ENCODE assay signal across 12 cellular contexts in genomic region chr5:135493406-135494180, GRCh38. TPM values are rescaled to one million over a fixed set of nuclear protein-coding genes. Genes with fewer than 3 reads are reported as not detected.
DNase-seq lines count a peak whose midpoint lies in the region; ATAC-seq and TF ChIP-seq lines count a peak whose summit lies in the region.
"Had no signal": no experiment of that assay in that cellular context is flagged by ENCODE, and none has a peak within 500 bp of the region (broad histone marks: within the 10 kb centered on the region; RNA-seq: fewer than 3 reads in every experiment).

No MANE protein-coding gene starts in this region.

- peaks cover 74% of the 10 kb centered on the region for H3K27me3 Mint-ChIP-seq in stimulated activated naive CD8-positive, alpha-beta T cell treated with anti-CD3 and anti-CD28 coated beads, Interleukin-15, amount 100 ng/mL, for 72 hours

- peak; percentile 22 for ATAC-seq in stimulated activated naive CD8-positive, alpha-beta T cell treated with anti-CD3 and anti-CD28 coated beads, Interleukin-15, amount 100 ng/mL, for 72 hours
- no peak for ATAC-seq in stimulated activated naive CD8-positive, alpha-beta T cell treated with anti-CD3 and anti-CD28 coated beads, Interleukin-15, Interleukin-2, amounts not matched to agents 100 U/mL and 50 U/mL, for 24 hours
- ATAC-seq in foreskin keratinocyte (peak; percentile 74), HG03442 (IDR thresholded peaks at IDR 0.05; ENCODE audit: unreplicated experiment) (no peak)

- no peaks in the 10 kb centered on the region for H3K9me3 Mint-ChIP-seq in stimulated activated naive CD8-positive, alpha-beta T cell treated with anti-CD3 and anti-CD28 coated beads, Interleukin-15, amount 100 ng/mL, for 72 hours

- no peak for DNase-seq in stimulated activated naive CD8-positive, alpha-beta T cell treated with anti-CD3 and anti-CD28 coated beads, Interleukin-15, amount 100 ng/mL, for 72 hours
- no peak for DNase-seq in stimulated activated naive CD8-positive, alpha-beta T cell treated with anti-CD3 and anti-CD28 coated beads, Interleukin-15, Interleukin-2, amounts not matched to agents 100 U/mL and 50 U/mL, for 24 hours
- DNase-seq in SW480 (ENCODE audit: low spot score) (peak; percentile 39), foreskin keratinocyte (peak; percentile 91 to 96), NCI-H128 (lab: John Stamatoyannopoulos, UW; ENCODE audit: unreplicated experiment) (no peak), lower leg skin (ENCODE audit: low spot score in 2 of 2) (no peak)
- no peak for DNase-seq in effector CD4-positive, alpha-beta T cell
- DNase-seq: erythroblast; stimulated activated naive CD4-positive, alpha-beta T cell treated with Interleukin-2 at 50 U/mL for 16 hours had no signal

- intact Hi-C loops in lower leg skin (cut with DNase I; ENCODE audit: low total_unique reads), result no loop called here

- peaks cover 27% of the 10 kb centered on the region for H3K4me1 Mint-ChIP-seq in stimulated activated naive CD8-positive, alpha-beta T cell treated with anti-CD3 and anti-CD28 coated beads, Interleukin-15, amount 100 ng/mL, for 72 hours

- 40 to 43% methylated on average over 8 of the region's 8 CpGs for WGBS in lower leg skin, 2 donors

- H3K4me3 Mint-ChIP-seq in stimulated activated naive CD8-positive, alpha-beta T cell treated with anti-CD3 and anti-CD28 coated beads, Interleukin-15, amount 100 ng/mL, for 72 hours, result no peak overlapping the region

- H3K27ac ChIP-seq in foreskin keratinocyte, result peak overlapping the region; percentile 4
- H3K27ac ChIP-seq: BLaER1, parathyroid adenoma had no signal

- TF ChIP-seq POLR2A in lower leg skin (IDR thresholded peaks at IDR 0.05), result no peak

- H3K4me1 ChIP-seq in foreskin keratinocyte, result peaks cover 37% of the 10 kb centered on the region

- no peak overlapping the region for H3K4me3 ChIP-seq in lower leg skin (ENCODE audit: low read depth, poor library complexity, severe bottlenecking)
- H3K4me3 ChIP-seq: BLaER1 had no signal

- H3K27me3 ChIP-seq in foreskin keratinocyte, result no peaks in the 10 kb centered on the region

- TF ChIP-seq CTCF in foreskin keratinocyte (conservative IDR thresholded peaks at IDR 0.05), result no peak
- no peak for TF ChIP-seq CTCF in lower leg skin (IDR thresholded peaks at IDR 0.05)

- H3K27ac Mint-ChIP-seq in stimulated activated naive CD8-positive, alpha-beta T cell treated with anti-CD3 and anti-CD28 coated beads, Interleukin-15, amount 100 ng/mL, for 72 hours, result no peak overlapping the region

RNA-seq across cellular contexts. Expression of gene TIFAB, which starts 41.4 kb away (rescaled TPM):
- total RNA-seq in foreskin keratinocyte (not detected in 2 replicates), lower leg skin (under 1 TPM in 1 of 4 donors, not detected in 3; 0.10 TPM)
- not detected in 2 replicates for polyA plus RNA-seq in foreskin keratinocyte

RNA-seq across cellular contexts. Expression of gene NEUROG1, which starts 42.2 kb away (rescaled TPM):
- total RNA-seq in foreskin keratinocyte, result not detected in 2 replicates
- not detected in 2 replicates for polyA plus RNA-seq in foreskin keratinocyte
- not detected for total RNA-seq in lower leg skin

RNA-seq across cellular contexts. Expression of gene DCANP1, which starts 46.4 kb away (rescaled TPM):
- total RNA-seq in foreskin keratinocyte (not detected in 2 replicates), lower leg skin (not detected)
- polyA plus RNA-seq in foreskin keratinocyte, result not detected in 2 replicates

Comparison
In these comparisons a context has a peak if more than half of its experiments do, and no peak if none do; other contexts are left out.
1. ATAC-seq: peak in stimulated activated naive CD8-positive, alpha-beta T cell treated with anti-CD3 and anti-CD28 coated beads, Interleukin-15, amount 100 ng/mL, for 72 hours (single experiment) and foreskin keratinocyte (single experiment); none in stimulated activated naive CD8-positive, alpha-beta T cell treated with anti-CD3 and anti-CD28 coated beads, Interleukin-15, Interleukin-2, amounts not matched to agents 100 U/mL and 50 U/mL, for 24 hours (single experiment) and HG03442 (single experiment).
2. DNase-seq: peak in SW480 (single experiment) and foreskin keratinocyte (2 of 2); none in stimulated activated naive CD8-positive, alpha-beta T cell treated with anti-CD3 and anti-CD28 coated beads, Interleukin-15, amount 100 ng/mL, for 72 hours (0 of 2), stimulated activated naive CD8-positive, alpha-beta T cell treated with anti-CD3 and anti-CD28 coated beads, Interleukin-15, Interleukin-2, amounts not matched to agents 100 U/mL and 50 U/mL, for 24 hours (single experiment), NCI-H128 (single experiment), effector CD4-positive, alpha-beta T cell (single experiment) and lower leg skin (0 of 2).